ENCODE assay signal across 9 cellular contexts in the genomic region with DNA sequence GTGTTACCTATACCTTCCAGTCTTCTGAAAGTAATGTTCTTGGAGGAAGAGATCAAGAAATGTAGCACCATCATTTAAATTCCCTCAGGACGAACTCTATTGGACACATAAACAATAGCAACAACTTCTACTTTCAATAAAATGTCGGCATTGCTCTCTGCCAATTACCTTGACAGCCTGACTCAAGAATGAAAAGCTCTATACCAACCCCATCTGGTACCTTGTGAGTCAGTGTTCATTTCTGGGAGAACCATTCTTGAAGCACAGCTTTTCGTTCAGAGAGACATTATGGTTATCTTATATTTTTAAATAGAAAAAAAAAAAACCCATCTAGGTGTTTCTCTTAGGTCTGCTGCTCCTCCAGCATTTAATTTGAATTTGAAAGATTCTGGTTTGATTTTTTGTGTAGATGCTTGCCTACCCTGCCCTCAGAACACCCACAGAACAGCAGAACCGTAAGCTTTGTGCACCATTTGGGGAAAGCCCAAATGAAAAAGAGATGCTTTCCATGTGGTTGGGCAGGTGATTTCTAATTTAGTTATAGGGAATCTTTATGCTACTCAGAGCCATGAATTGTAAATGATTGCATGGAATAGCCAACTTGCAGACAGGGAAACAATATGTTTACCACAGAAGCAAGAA.
DNase-seq lines count a peak whose midpoint lies in the region; ATAC-seq lines count a peak whose summit lies in the region.
"Had no signal": no experiment of that assay in that cellular context is flagged by ENCODE, and none has a peak within 500 bp of the region (broad histone marks: within the 10 kb centered on the region; RNA-seq: fewer than 3 reads in every experiment).

No MANE protein-coding gene starts in this region.

- DNase-seq in EH (ENCODE audit: low read depth) (peak; percentile 45), HPDE6-E6E7 (ENCODE audit: extremely low spot score) (peak; percentile 41), amniotic epithelial cell (ENCODE audit: low read depth) (peak; percentile 47), midbrain (lab: John Stamatoyannopoulos, UW) (peak; percentile 14), UCSD-AML1 (lab: John Stamatoyannopoulos, UW; ENCODE audit: unreplicated experiment) (no peak)
- DNase-seq: activated CD4-positive, alpha-beta T cell treated with anti-CD3 and anti-CD28 coated beads, Interleukin-2, amount 10 ng/mL, durations not matched to agents 24 days and 14 days had no signal

- ATAC-seq in HG03460 (IDR thresholded peaks at IDR 0.05; ENCODE audit: unreplicated experiment) (no peak), HG03457 (IDR thresholded peaks at IDR 0.05; ENCODE audit: unreplicated experiment) (no peak), HG02763 (IDR thresholded peaks at IDR 0.05; ENCODE audit: unreplicated experiment) (no peak)
